ENCODE assay signal across 30 cellular contexts in the genomic region with DNA sequence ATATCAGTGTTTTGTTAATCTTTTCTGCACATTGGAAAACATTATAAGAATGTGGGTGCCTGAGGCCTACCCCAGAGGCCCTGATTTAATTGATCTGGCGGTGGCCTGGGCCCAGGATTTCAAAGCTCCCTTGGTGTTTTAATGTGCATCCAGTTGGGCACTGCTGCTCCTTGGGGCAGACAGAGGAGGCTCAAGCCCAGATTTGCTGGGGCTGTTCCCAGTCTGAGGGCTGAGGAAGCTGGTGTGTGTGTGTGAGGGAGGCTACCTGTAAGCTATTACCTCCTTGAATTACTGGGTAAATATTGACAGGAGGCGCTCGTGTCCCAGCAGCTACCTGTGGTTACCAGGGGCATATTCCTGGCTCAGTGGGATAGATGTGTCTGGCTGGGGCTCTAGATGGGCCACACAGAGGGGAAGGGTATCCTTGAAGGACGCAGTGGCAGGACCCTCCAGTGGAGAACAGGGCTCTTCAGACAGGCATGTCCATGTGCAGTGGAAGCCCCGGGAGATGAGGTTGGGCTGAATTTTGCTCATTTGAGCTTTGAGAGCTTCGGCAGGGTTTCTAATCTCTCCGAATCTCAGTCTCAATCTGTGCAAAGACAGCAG.
"Had no signal": no experiment of that assay in that cellular context is flagged by ENCODE, and none has a peak within 500 bp of the region (broad histone marks: within the 10 kb centered on the region; RNA-seq: fewer than 3 reads in every experiment).

No MANE protein-coding gene starts in this region.

- H3K4me1 Mint-ChIP-seq: naive thymus-derived CD8-positive, alpha-beta T cell; nephron progenitor cell; neural crest cell; stimulated activated effector memory CD8-positive, alpha-beta T cell treated with anti-CD3 and anti-CD28 coated beads, Interleukin-12 subunit alpha, Interleukin-12 subunit beta, amount 100 ng/mL, for 72 hours; stimulated activated naive B cell treated with anti-CD40 and anti-IgM and Interleukin-4, amounts not matched to agents 10 μg/mL and 1 μg/mL and 100 μg/mL, for 72 hours had no signal

- H3K27ac ChIP-seq: neutrophil, ovary, parathyroid adenoma, psoas muscle, right lobe of liver, sigmoid colon, stomach, thoracic aorta, thyroid gland, tibial nerve, upper lobe of right lung, uterus had no signal

- H3K36me3 Mint-ChIP-seq: stimulated activated effector memory CD8-positive, alpha-beta T cell treated with anti-CD3 and anti-CD28 coated beads, Interleukin-12 subunit alpha, Interleukin-12 subunit beta, amount 100 ng/mL, for 72 hours; stimulated activated naive B cell treated with anti-CD40 and anti-IgM and Interleukin-4, amounts not matched to agents 10 μg/mL and 1 μg/mL and 100 μg/mL, for 72 hours had no signal

- H3K27me3 ChIP-seq: neutrophil, ovary, right lobe of liver, sigmoid colon, stomach, thyroid gland, tibial nerve, upper lobe of right lung, uterus had no signal

- H3K4me3 Mint-ChIP-seq: naive thymus-derived CD8-positive, alpha-beta T cell; natural killer cell treated with Interleukin-12 subunit alpha and Interleukin-12 subunit beta and Interleukin-15 and Interleukin-18, amount 100 ng/mL, for 72 hours; nephron progenitor cell; neural crest cell; stimulated activated effector memory CD8-positive, alpha-beta T cell treated with anti-CD3 and anti-CD28 coated beads, Interleukin-12 subunit alpha, Interleukin-12 subunit beta, amount 100 ng/mL, for 72 hours; stimulated activated naive B cell treated with anti-CD40 and anti-IgM and Interleukin-4, amounts not matched to agents 10 μg/mL and 1 μg/mL and 100 μg/mL, for 72 hours; stimulated activated naive CD8-positive, alpha-beta T cell treated with anti-CD3 and anti-CD28 coated beads, Interleukin-15, Interleukin-2, amounts not matched to agents 100 ng/mL and 50 ng/mL, for 24 hours had no signal

- ATAC-seq: naive thymus-derived CD8-positive, alpha-beta T cell; natural killer cell treated with Interleukin-12 subunit alpha and Interleukin-12 subunit beta and Interleukin-15 and Interleukin-18, amount 100 ng/mL, for 72 hours; psoas muscle; right cardiac atrium; right lobe of liver; stimulated activated effector memory CD8-positive, alpha-beta T cell treated with anti-CD3 and anti-CD28 coated beads, Interleukin-12 subunit alpha, Interleukin-12 subunit beta, amount 100 ng/mL, for 72 hours; stimulated activated naive B cell treated with anti-CD40 and anti-IgM and Interleukin-4, amounts not matched to agents 10 μg/mL and 1 μg/mL and 100 μg/mL, for 72 hours; upper lobe of right lung had no signal

- H3K27me3 Mint-ChIP-seq: natural killer cell treated with Interleukin-12 subunit alpha and Interleukin-12 subunit beta and Interleukin-15 and Interleukin-18, amount 100 ng/mL, for 72 hours; progenitor cell of endocrine pancreas; stimulated activated naive B cell treated with anti-CD40 and anti-IgM and Interleukin-4, amounts not matched to agents 10 μg/mL and 1 μg/mL and 100 μg/mL, for 72 hours; stimulated activated naive CD8-positive, alpha-beta T cell treated with anti-CD3 and anti-CD28 coated beads, Interleukin-15, Interleukin-2, amounts not matched to agents 100 ng/mL and 50 ng/mL, for 24 hours had no signal

- H3K9me3 Mint-ChIP-seq: nephron progenitor cell had no signal

- H3K4me3 ChIP-seq: ovary, psoas muscle, right lobe of liver, sigmoid colon, stomach, thoracic aorta, thyroid gland, tibial nerve, upper lobe of right lung, uterus had no signal

- DNase-seq: naive thymus-derived CD8-positive, alpha-beta T cell; nephron progenitor cell; nucleus accumbens; ovary; posterior cingulate gyrus; psoas muscle; right cardiac atrium; right lobe of liver; sigmoid colon; small intestine; stimulated activated CD4-positive, alpha-beta T cell treated with anti-CD3 and anti-CD28 coated beads, Interleukin-15, amount 100 ng/mL, for 24 hours; stimulated activated CD4-positive, alpha-beta T cell treated with anti-CD3 and anti-CD28 coated beads, Interleukin-2, amount 100 ng/mL, for 24 hours; stimulated activated CD4-positive, alpha-beta T cell treated with anti-CD3 and anti-CD28 coated beads, Interleukin-2, amount 100 ng/mL, for 48 hours; stimulated activated CD4-positive, alpha-beta T cell treated with anti-CD3 and anti-CD28 coated beads, Interleukin-4, amount 100 ng/mL, for 24 hours; stimulated activated naive B cell treated with anti-CD40 and anti-IgM and Interleukin-4, amounts not matched to agents 10 μg/mL and 1 μg/mL and 100 μg/mL, for 72 hours; stimulated activated naive CD4-positive, alpha-beta T cell treated with Interleukin-2 at 50 U/mL for 16 hours; stomach; thyroid gland; trophoblast cell; upper lobe of right lung; uterus had no signal

- H3K27ac Mint-ChIP-seq: naive thymus-derived CD8-positive, alpha-beta T cell; natural killer cell treated with Interleukin-12 subunit alpha and Interleukin-12 subunit beta and Interleukin-15 and Interleukin-18, amount 100 ng/mL, for 72 hours; nephron progenitor cell; progenitor cell of endocrine pancreas; stimulated activated effector memory CD8-positive, alpha-beta T cell treated with anti-CD3 and anti-CD28 coated beads, Interleukin-12 subunit alpha, Interleukin-12 subunit beta, amount 100 ng/mL, for 72 hours; stimulated activated naive B cell treated with anti-CD40 and anti-IgM and Interleukin-4, amounts not matched to agents 10 μg/mL and 1 μg/mL and 100 μg/mL, for 72 hours; stimulated activated naive CD8-positive, alpha-beta T cell treated with anti-CD3 and anti-CD28 coated beads, Interleukin-15, Interleukin-2, amounts not matched to agents 100 ng/mL and 50 ng/mL, for 24 hours had no signal

- H3K4me1 ChIP-seq: parathyroid adenoma, psoas muscle, right lobe of liver, sigmoid colon, stomach, thyroid gland, tibial nerve, upper lobe of right lung, uterus had no signal
